In genomic region chr12:107144990-107145389, GRCh38 we compare ENCODE assay signal across 17 cellular contexts. TPM values are rescaled to one million over a fixed set of nuclear protein-coding genes. Genes with fewer than 3 reads are reported as not detected.
DNase-seq lines count a peak whose midpoint lies in the region; ATAC-seq, FAIRE-seq and TF ChIP-seq lines count a peak whose summit lies in the region.
"Had no signal": no experiment of that assay in that cellular context is flagged by ENCODE, and none has a peak within 500 bp of the region (broad histone marks: within the 10 kb centered on the region; RNA-seq: fewer than 3 reads in every experiment).

No MANE protein-coding gene starts in this region.

- H3K27ac Mint-ChIP-seq in neural progenitor cell = no peak overlapping the region
- H3K27ac Mint-ChIP-seq: CD4-positive, alpha-beta T cell had no signal

- POLR2A ChIA-PET in K562 (lab: Yijun Ruan, JAX) = no interaction called here

- ATAC-seq in K562 = no peak
- ATAC-seq in esophagus mucosa = no peak

- in situ Hi-C loops in K562 (cut with MboI) = no loop called here

- H3K36me3 Mint-ChIP-seq in neural progenitor cell = no peaks in the 10 kb centered on the region

- H3K4me1 Mint-ChIP-seq in neural progenitor cell = no peaks in the 10 kb centered on the region

- no peaks in the 10 kb centered on the region for H3K9me3 ChIP-seq in K562 (replicated peaks; ENCODE audit: control insufficient read depth, insufficient read depth, low read depth, low read length)
- no peaks in the 10 kb centered on the region for H3K9me3 ChIP-seq in neural progenitor cell (ENCODE audit: low read depth)
- H3K9me3 ChIP-seq: BE2C, SJSA1 had no signal

- H3K9me1 ChIP-seq in K562 (ENCODE audit: control insufficient read depth, insufficient read depth, low read length) = no peaks in the 10 kb centered on the region

- no peak for TF ChIP-seq EP300 in K562 (IDR thresholded peaks at IDR 0.05; ENCODE audit: low read length)

- CTCF ChIA-PET in K562 (lab: Yijun Ruan, JAX; ENCODE audit: low intra/inter-chr PET ratio) = no interaction called here

- no peak overlapping the region for H3K4me3 Mint-ChIP-seq in neural progenitor cell
- H3K4me3 Mint-ChIP-seq: CD4-positive, alpha-beta T cell had no signal

- no peaks in the 10 kb centered on the region for H4K20me1 ChIP-seq in K562 (replicated peaks; ENCODE audit: control insufficient read depth, insufficient read depth, low read length)
- H4K20me1 ChIP-seq in neural progenitor cell (ENCODE audit: low read depth) = no peaks in the 10 kb centered on the region

- no peaks in the 10 kb centered on the region for H3F3A ChIP-seq in neural progenitor cell (ENCODE audit: low read depth)

- H3K4me2 ChIP-seq in K562 (ENCODE audit: insufficient read depth, low read length) = no peak overlapping the region
- H3K4me2 ChIP-seq in neural progenitor cell = no peak overlapping the region

- no peak overlapping the region for H3K9ac ChIP-seq in K562 (ENCODE audit: insufficient read depth in 1 of 2, low read depth in 2 of 2, low read length in 2 of 2)
- no peak overlapping the region for H3K9ac ChIP-seq in neural progenitor cell

- no peaks in the 10 kb centered on the region for H3K4me1 ChIP-seq in K562 (replicated peaks in 1 of 2; ENCODE audit: control insufficient read depth in 2 of 2, insufficient read depth in 2 of 2, low read length in 2 of 2)
- H3K4me1 ChIP-seq in neural progenitor cell = peaks cover 14% of the 10 kb centered on the region
- H3K4me1 ChIP-seq: BE2C had no signal

- WGBS in K562 (ENCODE audit: insufficient coverage, low coverage, missing lambda C conversion rate) = 0% methylated on average over 2 of the region's 2 CpGs

- BruUV-seq in K562 (replicated peaks; lab: Mats Ljungman, UMichigan) = no TSS peak

- FAIRE-seq in K562 (lab: Jason Lieb, UNC) = no peak

- peaks cover 3% of the 10 kb centered on the region for H3K27me3 Mint-ChIP-seq in neural progenitor cell (ENCODE audit: insufficient read depth, low read depth)
- H3K27me3 Mint-ChIP-seq: CD4-positive, alpha-beta T cell had no signal

- TF ChIP-seq POLR2A in K562 (conservative IDR thresholded peaks at IDR 0.05) = no peak

- intact Hi-C loops in K562 (cut with micrococcal nuclease) = no loop called here

- no peaks in the 10 kb centered on the region for H3K9me3 Mint-ChIP-seq in neural progenitor cell
- H3K9me3 Mint-ChIP-seq: CD4-positive, alpha-beta T cell had no signal

- H3K79me2 ChIP-seq in K562 (ENCODE audit: control insufficient read depth, insufficient read depth, low read length) = no peaks in the 10 kb centered on the region
- no peaks in the 10 kb centered on the region for H3K79me2 ChIP-seq in neural progenitor cell (ENCODE audit: low read depth)

- TF ChIP-seq RAD21 in K562 (CRISPR knock-in tag; conservative IDR thresholded peaks at IDR 0.05 in 1 of 2, IDR thresholded peaks at IDR 0.05 in 1 of 2) = no peak

- H3K4me3 ChIP-seq in H7 (ENCODE audit: insufficient read depth, low read depth, low read length) (no peak overlapping the region), K562 (no peak overlapping the region), neural progenitor cell (no peak overlapping the region)
- H3K4me3 ChIP-seq: SJSA1 had no signal

- H3K27me3 ChIP-seq in H7 (ENCODE audit: control insufficient read depth, insufficient read depth, low read length) (no peaks in the 10 kb centered on the region), K562 (ENCODE audit: control insufficient read depth in 2 of 2, insufficient read depth in 2 of 2, low read length in 2 of 2) (no peaks in the 10 kb centered on the region), neural progenitor cell (no peaks in the 10 kb centered on the region)
- H3K27me3 ChIP-seq: SJSA1 had no signal

- H2AFZ ChIP-seq in K562 (ENCODE audit: low read depth, low read length) (no peak overlapping the region), neural progenitor cell (replicated peaks) (no peak overlapping the region)

- TF ChIP-seq CTCF in K562 (IDR thresholded peaks at IDR 0.05 in 2 of 3, conservative IDR thresholded peaks at IDR 0.05 in 1 of 3; ENCODE audit: insufficient read depth in 2 of 3, low read depth in 1 of 3, low read length in 3 of 3) (no peak), neural progenitor cell (IDR thresholded peaks at IDR 0.05) (no peak)

- DNase-seq in H7 = peak; percentile 13
- peak; percentile 58 for DNase-seq in NCI-H82 treated with DMSO at 0.1 percent for 48 hours (lab: John Stamatoyannopoulos, UW; ENCODE audit: unreplicated experiment)
- no peak for DNase-seq in K562 (ENCODE audit: extremely low read depth in 1 of 4, low spot score in 3 of 4)
- peak; percentile 24 for DNase-seq in neural progenitor cell (ENCODE audit: low spot score)
- no peak for DNase-seq in central memory CD4-positive, alpha-beta T cell
- no peak for DNase-seq in DMS79 treated with DMSO at 0.1 percent for 48 hours (lab: John Stamatoyannopoulos, UW)
- DNase-seq: BE2C; CD4-positive, alpha-beta T cell; DMS53; HCEC 1CT; Karpas-422; MM.1S; NCI-H1092 treated with DMSO at 0.1 percent for 48 hours; NCI-H1694; NCI-H510A treated with DMSO at 0.1 percent for 48 hours had no signal

- H3K27ac ChIP-seq in K562 (ENCODE audit: extremely low read depth, low read depth, low read length) (no peak overlapping the region), neural progenitor cell (no peak overlapping the region)
- H3K27ac ChIP-seq: SJSA1 had no signal

- H3K36me3 ChIP-seq in H7 (replicated peaks; ENCODE audit: control insufficient read depth, insufficient read depth, low read length) (no peaks in the 10 kb centered on the region), K562 (ENCODE audit: control insufficient read depth, insufficient read depth, low read length) (no peaks in the 10 kb centered on the region), neural progenitor cell (no peaks in the 10 kb centered on the region)
- H3K36me3 ChIP-seq: BE2C, SJSA1 had no signal

TF ChIP-seq in K562, 482 proteins besides CTCF, POLR2A, EP300 and RAD21:
- TF ChIP-seq ZBTB17 (CRISPR knock-in tag; IDR thresholded peaks at IDR 0.05) (peak; percentile 52; the same call in 1 of the 2 replicates), MLLT1 (IDR thresholded peaks at IDR 0.05) (peak in 1 of 2 experiments; percentile 59; a peak in 1 of 4 replicates), HIVEP1 (CRISPR knock-in tag; IDR thresholded peaks at IDR 0.05) (no peak), MCM3 (IDR thresholded peaks at IDR 0.05) (no peak)

RNA-seq across cellular contexts. Expression of gene CRY1, which starts 51.6 kb away (rescaled TPM):
- total RNA-seq in H7 (2014; rRNA removed; shearing (Covaris generic)) = 44.0 and 44.9 TPM in 2 replicates
- total RNA-seq in K562 (2011; cell fraction: chromatin; rRNA removed; ENCODE audit: low replicate concordance) = 33.7 and 80.9 TPM in 2 replicates
- total RNA-seq in K562 (2011; cell fraction: nucleolus; rRNA removed) = 18.8 and 19.5 TPM in 2 replicates
- 20.0 and 23.1 TPM in 2 replicates for total RNA-seq in K562 (2011; cell fraction: nucleoplasm; rRNA removed)
- total RNA-seq in K562 (2014; rRNA removed) (21.8 and 26.0 TPM in 2 replicates), K562 (2014; rRNA removed; fragmentation: Illumina TruSeq; extraction: Trizol) (26.0 and 29.7 TPM in 2 replicates), K562 (2015; rRNA removed; fragmentation: Illumina TruSeq; extraction: Trizol) (23.3 and 24.9 TPM in 2 replicates), K562 (2021) (32.6 and 34.0 TPM in 2 replicates), neural progenitor cell (ENCODE audit: low replicate concordance) (36.7 and 51.3 TPM in 2 replicates), esophagus mucosa (5.0 TPM)
- polyA plus RNA-seq in K562 (2011; rRNA removed) (33.3 and 38.2 TPM in 2 replicates), K562 (2014; fragmentation: Illumina TruSeq; extraction: Trizol) (22.2 and 26.9 TPM in 2 replicates), K562 (2014; fragmentation: Nextera tagmentation; extraction: Ambion mirVana) (1 to 10 TPM; 8.7 to 9.4 TPM), K562 (2014; rRNA removed) (25.2 and 25.8 TPM in 2 replicates)
- polyA plus RNA-seq in K562 (2011; cell fraction: cytosol; rRNA removed) = 14.3 and 29.4 TPM in 2 replicates
- polyA plus RNA-seq in K562 (2011; cell fraction: nucleus; rRNA removed) = 54.9 and 80.7 TPM in 2 replicates
- 17.6 and 22.2 TPM in 2 replicates for polyA plus RNA-seq in K562 (2012)
- polyA minus RNA-seq in K562 (2011; rRNA and poly(A)+ RNA removed) = 24.4 and 30.6 TPM in 2 replicates
- polyA minus RNA-seq in K562 (2011; cell fraction: cytosol; rRNA and poly(A)+ RNA removed) = 12.1 and 12.2 TPM in 2 replicates
- 28.9 and 43.4 TPM in 2 replicates for polyA minus RNA-seq in K562 (2011; cell fraction: nucleus; rRNA and poly(A)+ RNA removed)

Comparison
In these comparisons a context has a peak if more than half of its experiments do, and no peak if none do; other contexts are left out.
1. DNase-seq: peak in H7 (single experiment), NCI-H82 treated with DMSO at 0.1 percent for 48 hours (single experiment) and neural progenitor cell (single experiment); none in K562 (0 of 4), central memory CD4-positive, alpha-beta T cell (single experiment) and DMS79 treated with DMSO at 0.1 percent for 48 hours (single experiment).